Comparison of ENCODE assay signal across 14 cellular contexts in genomic region chrX:133783273-133783672, GRCh38.
A peak's percentile ranks its signal among the peaks of the same experiment; 100 is the strongest.
DNase-seq lines count a peak whose midpoint lies in the region; ATAC-seq and TF ChIP-seq lines count a peak whose summit lies in the region.
"Had no signal": no experiment of that assay in that cellular context is flagged by ENCODE, and none has a peak within 500 bp of the region (broad histone marks: within the 10 kb centered on the region; RNA-seq: fewer than 3 reads in every experiment).

No MANE protein-coding gene starts in this region.

- no peaks in the 10 kb centered on the region for H3K27me3 ChIP-seq in hepatocyte

- no peak for TF ChIP-seq CTCF in hepatocyte (IDR thresholded peaks at IDR 0.05; ENCODE audit: poor library complexity)

- peaks cover 2% of the 10 kb centered on the region for H3K79me2 ChIP-seq in hepatocyte

- H3K4me1 ChIP-seq in hepatocyte (ENCODE audit: insufficient read depth) = peaks cover 3% of the 10 kb centered on the region
- H3K4me1 ChIP-seq: psoas muscle had no signal

- no peaks in the 10 kb centered on the region for H3K27me3 Mint-ChIP-seq in activated CD4-positive, alpha-beta T cell treated with anti-CD3 and anti-CD28 coated beads, Interleukin-2, amount 10 ng/mL, durations not matched to agents 7 days and 5 days
- H3K27me3 Mint-ChIP-seq: CD4-positive, alpha-beta T cell had no signal

- no peaks in the 10 kb centered on the region for H3K36me3 ChIP-seq in hepatocyte (replicated peaks; ENCODE audit: insufficient read depth, low read depth)

- peak; percentile 78 for ATAC-seq in GM18511 (IDR thresholded peaks at IDR 0.05; ENCODE audit: unreplicated experiment)
- ATAC-seq in GM21447 (IDR thresholded peaks at IDR 0.05; ENCODE audit: unreplicated experiment) = peak; percentile 86
- peak; percentile 89 for ATAC-seq in HG03103 (IDR thresholded peaks at IDR 0.05; ENCODE audit: low read depth, unreplicated experiment)
- ATAC-seq: left colon, PC-3, psoas muscle had no signal

- WGBS in hepatocyte (ENCODE audit: low lambda C conversion rate, missing lambda C conversion rate) = 57% methylated on average over 2 of the region's 2 CpGs

- peak overlapping the region; percentile 9 for H3K27ac ChIP-seq in hepatocyte
- H3K27ac ChIP-seq in caudate nucleus (ENCODE audit: low read depth, low read length) = no peak overlapping the region
- H3K27ac ChIP-seq: psoas muscle had no signal

- H3K4me3 ChIP-seq in hepatocyte = no peak overlapping the region
- H3K4me3 ChIP-seq: psoas muscle had no signal

- H4K20me1 ChIP-seq in hepatocyte (ENCODE audit: insufficient read depth, poor library complexity, severe bottlenecking) = no peaks in the 10 kb centered on the region

- no peaks in the 10 kb centered on the region for H3K9me2 ChIP-seq in hepatocyte (replicated peaks; ENCODE audit: insufficient read depth)

- H3K9me3 ChIP-seq in hepatocyte (ENCODE audit: low read depth) = no peaks in the 10 kb centered on the region
- H3K9me3 ChIP-seq: psoas muscle had no signal

- POLR2A ChIA-PET in activated CD4-positive, alpha-beta T cell treated with anti-CD3 and anti-CD28 coated beads, Interleukin-2, amount 10 ng/mL, durations not matched to agents 7 days and 5 days (lab: Charles Lee) = no interaction called here

- H2AFZ ChIP-seq in hepatocyte = no peak overlapping the region

- DNase-seq in hepatocyte (ENCODE audit: low spot score) (no peak), caudate nucleus (lab: John Stamatoyannopoulos, UW) (no peak), amniotic stem cell (lab: John Stamatoyannopoulos, UW) (no peak)
- DNase-seq in activated naive CD4-positive, alpha-beta T cell (lab: John Stamatoyannopoulos, UW) = no peak
- DNase-seq in activated CD4-positive, alpha-beta T cell treated with anti-CD3 and anti-CD28 coated beads, Interleukin-2, amount 10 ng/mL, durations not matched to agents 7 days and 5 days = no peak
- DNase-seq: CD4-positive, alpha-beta T cell; cerebellar nuclear complex; left colon; NCI-H1417 treated with DMSO at 0.1 percent for 48 hours; PC-3; psoas muscle had no signal

- no peaks in the 10 kb centered on the region for H3K9me3 Mint-ChIP-seq in activated CD4-positive, alpha-beta T cell treated with anti-CD3 and anti-CD28 coated beads, Interleukin-2, amount 10 ng/mL, durations not matched to agents 7 days and 5 days
- H3K9me3 Mint-ChIP-seq: CD4-positive, alpha-beta T cell had no signal

- H3K4me3 Mint-ChIP-seq in activated CD4-positive, alpha-beta T cell treated with anti-CD3 and anti-CD28 coated beads, Interleukin-2, amount 10 ng/mL, durations not matched to agents 7 days and 5 days = no peak overlapping the region
- H3K4me3 Mint-ChIP-seq: CD4-positive, alpha-beta T cell had no signal

- H3K27ac Mint-ChIP-seq in activated CD4-positive, alpha-beta T cell treated with anti-CD3 and anti-CD28 coated beads, Interleukin-2, amount 10 ng/mL, durations not matched to agents 7 days and 5 days = no peak overlapping the region
- H3K27ac Mint-ChIP-seq: CD4-positive, alpha-beta T cell had no signal

- no peak overlapping the region for H3K4me2 ChIP-seq in hepatocyte

- H3K36me3 Mint-ChIP-seq in activated CD4-positive, alpha-beta T cell treated with anti-CD3 and anti-CD28 coated beads, Interleukin-2, amount 10 ng/mL, durations not matched to agents 7 days and 5 days (ENCODE audit: low read depth) = no peaks in the 10 kb centered on the region

- CTCF ChIA-PET in activated CD4-positive, alpha-beta T cell treated with anti-CD3 and anti-CD28 coated beads, Interleukin-2, amount 10 ng/mL, durations not matched to agents 7 days and 5 days (lab: Charles Lee) = interaction anchor here (0.9 kb wide), 1 partner anchor 9 kb away, joined by 5 read pairs; no protein-coding TSS in a partner anchor

- no peaks in the 10 kb centered on the region for H3K4me1 Mint-ChIP-seq in activated CD4-positive, alpha-beta T cell treated with anti-CD3 and anti-CD28 coated beads, Interleukin-2, amount 10 ng/mL, durations not matched to agents 7 days and 5 days
